In the genomic region with DNA sequence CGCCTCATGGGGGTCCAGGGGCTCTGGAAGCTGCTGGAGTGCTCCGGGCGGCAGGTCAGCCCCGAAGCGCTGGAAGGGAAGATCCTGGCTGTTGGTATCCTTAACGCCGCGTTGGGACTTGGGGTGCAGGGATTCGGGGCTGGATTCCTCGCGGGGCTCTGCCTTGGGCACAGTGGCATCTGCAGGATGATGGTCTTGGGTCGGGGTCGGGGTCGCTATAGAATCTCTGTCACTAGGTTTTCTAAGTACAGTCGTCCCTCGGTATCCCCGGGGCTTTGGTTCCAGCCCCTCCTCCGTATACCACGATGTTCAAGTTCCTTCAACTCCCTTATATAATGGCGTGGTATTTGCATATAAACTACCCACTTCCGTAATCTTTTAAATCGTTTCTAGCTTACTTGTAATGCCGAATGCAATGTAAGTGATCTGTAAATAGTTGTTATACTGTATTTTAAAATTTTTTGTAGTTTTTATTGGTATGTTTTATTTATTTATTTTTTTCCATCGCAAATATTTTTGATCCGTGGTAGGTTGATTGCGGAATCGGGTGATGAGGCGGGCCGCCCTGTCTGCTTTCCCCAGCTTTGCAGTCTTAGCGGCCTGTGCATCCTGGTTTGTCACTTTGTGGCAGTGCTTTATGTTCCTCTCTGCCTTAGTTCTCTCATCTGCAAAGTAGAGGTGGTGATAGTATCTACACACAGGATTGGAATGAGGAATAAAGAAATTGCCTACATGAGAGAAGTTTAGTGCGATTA, we compare ENCODE assay signal across 8 cellular contexts. TPM values are rescaled to one million over a fixed set of nuclear protein-coding genes. Genes with fewer than 3 reads are reported as not detected.
DNase-seq lines count a peak whose midpoint lies in the region; ATAC-seq and TF ChIP-seq lines count a peak whose summit lies in the region.

No MANE protein-coding gene starts in this region.

- H3K9me3 ChIP-seq in duodenal mucosa (ENCODE audit: control insufficient read depth in 1 of 2, low read length in 2 of 2) (no peaks in the 10 kb centered on the region), lung (ENCODE audit: control insufficient read depth in 2 of 2, insufficient read depth in 1 of 2, low read length in 1 of 2) (no peaks in the 10 kb centered on the region)

- peak; percentile 32 for ATAC-seq in HG02870 (IDR thresholded peaks at IDR 0.05; ENCODE audit: unreplicated experiment)
- peak; percentile 54 for ATAC-seq in lung (ENCODE audit: insufficient read depth, low FRiP score)

- 0% methylated on average over 31 of the region's 31 CpGs for WGBS in lung, 2 donors

- TF ChIP-seq CTCF in lung (IDR thresholded peaks at IDR 0.05; ENCODE audit: control extremely low read depth, extremely low read depth), result no peak

- peak overlapping the region; percentile 87 to 93 for H3K9ac ChIP-seq in duodenal mucosa (ENCODE audit: low read depth in 1 of 2, low read length in 2 of 2)

- H3K36me3 ChIP-seq in duodenal mucosa (ENCODE audit: control insufficient read depth in 1 of 2, insufficient read depth in 2 of 2, low read length in 2 of 2), result peaks cover 0 to 5% of the 10 kb centered on the region in 2 donors
- peaks cover 0 to 2% of the 10 kb centered on the region in 2 donors for H3K36me3 ChIP-seq in lung (ENCODE audit: control insufficient read depth in 2 of 2, insufficient read depth in 2 of 2, low read length in 2 of 2)

- peak; percentile 47 for DNase-seq in NK-92 treated with Interleukin-12 subunit alpha and Interleukin-12 subunit beta, amount 100 ng/mL, for 24 hours (lab: John Stamatoyannopoulos, UW)
- DNase-seq in NK-92 (lab: John Stamatoyannopoulos, UW; ENCODE audit: unreplicated experiment) (no peak), NCI-H1694 (lab: John Stamatoyannopoulos, UW) (peak; percentile 38), lung (ENCODE audit: low spot score) (peak; percentile 40)
- peak; percentile 49 for DNase-seq in activated CD4-positive, CD25-positive, alpha-beta regulatory T cell treated with anti-CD3 and anti-CD28 coated beads, Interleukin-2, amount 50 U/mL, for 72 hours
- peak; percentile 62 for DNase-seq in stimulated activated CD8-positive, alpha-beta memory T cell treated with anti-CD3 and anti-CD28 coated beads, Interleukin-4, amount 100 ng/mL, for 48 hours

- H3K4me3 ChIP-seq in duodenal mucosa (ENCODE audit: low read depth in 1 of 2, low read length in 2 of 2), result peak overlapping the region; percentile 89 to 96
- peak overlapping the region; percentile 68 for H3K4me3 ChIP-seq in lung

- H3K27me3 ChIP-seq in duodenal mucosa (ENCODE audit: control insufficient read depth in 1 of 2, insufficient read depth in 2 of 2, low read length in 2 of 2) (no peaks in the 10 kb centered on the region), lung (ENCODE audit: control insufficient read depth, insufficient read depth) (no peaks in the 10 kb centered on the region)

- H3K27ac ChIP-seq in duodenal mucosa (ENCODE audit: low read depth, low read length), result peak overlapping the region; percentile 96
- peak overlapping the region; percentile 92 to 98 for H3K27ac ChIP-seq in lung (ENCODE audit: low read depth in 1 of 2, low read length in 1 of 2)

- H3K4me1 ChIP-seq in duodenal mucosa (ENCODE audit: control insufficient read depth in 1 of 2, insufficient read depth in 2 of 2, low read length in 2 of 2) (peaks cover 6 to 18% of the 10 kb centered on the region in 2 donors), lung (ENCODE audit: control insufficient read depth in 2 of 2, insufficient read depth in 2 of 2, low read length in 2 of 2) (peaks cover 0 to 6% of the 10 kb centered on the region in 2 donors)

RNA-seq across cellular contexts. Expression of gene ERCC5, which starts 0.6 kb away (rescaled TPM):
- 10 to 100 TPM; 36.9 to 81.4 TPM for total RNA-seq in lung
- 10 to 100 TPM; 23.0 to 79.2 TPM for polyA plus RNA-seq in lung

RNA-seq across cellular contexts. Expression of gene BIVM, which starts 47.5 kb away (rescaled TPM):
- total RNA-seq in lung, result 10 to 100 TPM; 14.8 to 38.4 TPM
- 10 to 100 TPM in 1 of 2 donors, 1 to 10 TPM in 1; 5.5 to 11.5 TPM for polyA plus RNA-seq in lung

RNA-seq across cellular contexts. Expression of gene POGLUT2, which starts 47.7 kb away (rescaled TPM):
- 10 to 100 TPM in 1 of 2 donors, 1 to 10 TPM in 1; 4.6 to 13.9 TPM for total RNA-seq in lung
- polyA plus RNA-seq in lung, result 1 to 10 TPM; 1.4 to 4.5 TPM
